ENCODE assay signal across 1 cellular context in the genomic region with DNA sequence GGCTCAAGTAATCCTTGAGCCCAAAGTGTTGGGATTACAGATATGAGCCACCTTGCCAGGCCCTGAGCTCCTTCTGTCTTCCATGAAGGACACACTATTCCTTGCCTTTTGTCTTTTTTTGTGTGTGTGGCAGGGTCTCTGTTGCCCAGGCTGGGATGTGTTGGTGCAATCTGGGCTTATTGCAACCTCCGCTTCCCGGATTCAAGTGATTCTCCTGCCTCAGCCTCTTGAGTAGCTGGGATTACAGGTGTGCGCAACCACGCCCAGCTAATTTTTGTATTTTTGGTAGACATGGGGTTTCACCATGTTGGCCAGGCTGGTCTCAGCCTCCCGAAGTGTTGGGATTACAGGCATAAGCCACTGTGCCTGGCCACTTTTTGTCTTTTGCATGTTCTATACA. TPM values are rescaled to one million over a fixed set of nuclear protein-coding genes. Genes with fewer than 3 reads are reported as not detected.
"Had no signal": no experiment of that assay in that cellular context is flagged by ENCODE, and none has a peak within 500 bp of the region (broad histone marks: within the 10 kb centered on the region; RNA-seq: fewer than 3 reads in every experiment).

No MANE protein-coding gene starts in this region.

RNA-seq across cellular contexts. Expression of a gene that starts 18.3 kb away (rescaled TPM):
- polyA plus RNA-seq: SK-N-SH had no signal
